ENCODE assay signal across 8 cellular contexts in the genomic region with DNA sequence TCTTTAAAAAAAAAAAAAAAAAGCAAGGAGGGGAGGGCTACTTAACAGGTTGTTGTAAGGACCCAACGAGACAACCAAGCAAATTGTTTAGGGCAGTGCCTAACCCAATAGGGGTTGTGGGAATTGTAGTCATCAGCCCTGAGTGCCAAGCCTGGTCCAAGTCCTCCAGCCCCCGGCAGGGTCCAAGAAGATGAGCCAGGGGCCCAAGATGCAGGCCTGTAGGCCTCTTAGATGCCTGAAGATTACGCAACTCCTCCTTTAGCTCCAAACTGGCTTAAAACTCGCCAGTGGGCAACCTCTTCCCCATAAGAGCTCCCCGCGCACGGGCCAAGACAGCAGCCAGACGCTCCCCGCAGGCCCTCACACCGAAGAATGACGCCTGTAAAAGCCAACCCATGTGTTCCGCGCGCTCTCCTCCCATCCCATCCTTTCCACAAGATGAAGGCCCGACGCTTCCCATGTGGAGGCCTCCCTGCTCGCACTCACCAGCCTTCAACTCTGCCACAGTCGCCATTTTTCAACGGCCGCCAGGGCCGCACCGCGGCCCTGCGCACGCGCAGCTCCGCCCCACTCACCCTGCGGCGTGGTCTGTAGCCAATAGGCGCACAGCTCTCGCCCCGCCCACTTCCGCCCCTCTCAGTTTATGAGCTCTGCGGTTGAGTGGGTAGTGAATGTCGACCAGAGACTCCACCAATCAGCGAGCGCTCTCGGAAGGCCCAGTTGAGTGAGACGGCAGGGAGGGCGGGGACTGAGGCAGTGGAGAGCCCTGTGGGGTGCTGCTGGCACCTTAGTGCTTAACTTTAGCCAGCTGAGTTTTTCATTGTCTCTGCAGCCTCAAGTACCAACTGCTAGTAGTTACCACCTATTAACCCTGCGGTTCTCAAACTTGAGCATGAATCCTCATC. TPM values are rescaled to one million over a fixed set of nuclear protein-coding genes. Genes with fewer than 3 reads are reported as not detected.
A peak's percentile ranks its signal among the peaks of the same experiment; 100 is the strongest.
DNase-seq lines count a peak whose midpoint lies in the region; ATAC-seq lines count a peak whose summit lies in the region.

A gene with protein sequence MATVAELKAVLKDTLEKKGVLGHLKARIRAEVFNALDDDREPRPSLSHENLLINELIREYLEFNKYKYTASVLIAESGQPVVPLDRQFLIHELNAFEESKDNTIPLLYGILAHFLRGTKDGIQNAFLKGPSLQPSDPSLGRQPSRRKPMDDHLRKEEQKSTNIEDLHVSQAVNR (minus strand): TSS at position 532 of the 905 bp plus-strand sequence. CDS start 18 bp downstream, at position 514.

- H3K9me3 Mint-ChIP-seq in activated CD4-positive, alpha-beta T cell treated with anti-CD3 and anti-CD28 coated beads, Interleukin-2, amount 10 ng/mL, durations not matched to agents 24 days and 14 days: no peaks in the 10 kb centered on the region

- H4K20me1 ChIP-seq in BLaER1 treated with 17β-estradiol and CSF1 and Interleukin-3, amounts not matched to agents 10 nM and 100 nM: peaks cover 0 to 29% (median 9%) of the 10 kb centered on the region in 11 experiments; a peak in 10 of 22 replicates

- peak; percentile 97 for DNase-seq in NCI-H526 treated with DMSO at 0.1 percent for 48 hours (lab: John Stamatoyannopoulos, UW)
- peak; percentile 100 for DNase-seq in activated CD4-positive, alpha-beta T cell treated with anti-CD3 and anti-CD28 coated beads, Interleukin-2, amount 10 ng/mL, durations not matched to agents 24 days and 14 days
- DNase-seq in cortex of kidney (lab: John Stamatoyannopoulos, UW): peak; percentile 43
- DNase-seq in left lobe of liver (ENCODE audit: low spot score): peak; percentile 99
- peak; percentile 100 for DNase-seq in stimulated activated CD4-positive, alpha-beta T cell treated with anti-CD3 and anti-CD28 coated beads, Interleukin-2, amount 100 ng/mL, for 4 hours (ENCODE audit: low read depth)

- H3K4me1 Mint-ChIP-seq in activated CD4-positive, alpha-beta T cell treated with anti-CD3 and anti-CD28 coated beads, Interleukin-2, amount 10 ng/mL, durations not matched to agents 24 days and 14 days: peaks cover 31% of the 10 kb centered on the region

- H3K27ac Mint-ChIP-seq in activated CD4-positive, alpha-beta T cell treated with anti-CD3 and anti-CD28 coated beads, Interleukin-2, amount 10 ng/mL, durations not matched to agents 24 days and 14 days: peak within 1 kb of the TSS; percentile 96

- H3K4me2 ChIP-seq in BLaER1 treated with 17β-estradiol and CSF1 and Interleukin-3, amounts not matched to agents 10 nM and 100 nM: peak within 1 kb of the TSS; percentile 84 to 98 (median 95)

- ATAC-seq in GM19324 (IDR thresholded peaks at IDR 0.05; ENCODE audit: low FRiP score, unreplicated experiment): peak; percentile 99
- ATAC-seq in HG03469 (IDR thresholded peaks at IDR 0.05; ENCODE audit: unreplicated experiment): peak; percentile 93
- ATAC-seq in left lobe of liver: peak; percentile 99

- no peaks in the 10 kb centered on the region for H3K9me3 ChIP-seq in BLaER1 treated with 17β-estradiol and CSF1 and Interleukin-3, amounts not matched to agents 10 nM and 100 nM (replicated peaks in 1 of 11)

- intact Hi-C loops in activated CD4-positive, alpha-beta T cell treated with anti-CD3 and anti-CD28 coated beads, Interleukin-2, amount 10 ng/mL, durations not matched to agents 24 days and 14 days (cut with micrococcal nuclease): loop anchor here (1.0 to 2.0 kb wide), 5 partner anchors 11 to 246 kb away; a partner anchor contains a TSS

- H3K4me3 Mint-ChIP-seq in activated CD4-positive, alpha-beta T cell treated with anti-CD3 and anti-CD28 coated beads, Interleukin-2, amount 10 ng/mL, durations not matched to agents 24 days and 14 days: peak within 1 kb of the TSS; percentile 96

- H3K27ac ChIP-seq in BLaER1 treated with 17β-estradiol and CSF1 and Interleukin-3, amounts not matched to agents 10 nM and 100 nM: peak within 1 kb of the TSS; percentile 76 to 98 (median 91)

- peaks cover 8 to 33% (median 17%) of the 10 kb centered on the region in 11 experiments for H3K36me3 ChIP-seq in BLaER1 treated with 17β-estradiol and CSF1 and Interleukin-3, amounts not matched to agents 10 nM and 100 nM

- peaks cover 13% of the 10 kb centered on the region for H3K36me3 Mint-ChIP-seq in activated CD4-positive, alpha-beta T cell treated with anti-CD3 and anti-CD28 coated beads, Interleukin-2, amount 10 ng/mL, durations not matched to agents 24 days and 14 days (ENCODE audit: low read depth)

- no peaks in the 10 kb centered on the region for H3K27me3 Mint-ChIP-seq in activated CD4-positive, alpha-beta T cell treated with anti-CD3 and anti-CD28 coated beads, Interleukin-2, amount 10 ng/mL, durations not matched to agents 24 days and 14 days

- peak within 1 kb of the TSS; percentile 84 to 96 (median 89) for H3K9ac ChIP-seq in BLaER1 treated with 17β-estradiol and CSF1 and Interleukin-3, amounts not matched to agents 10 nM and 100 nM

- H3K4me1 ChIP-seq in BLaER1 treated with 17β-estradiol and CSF1 and Interleukin-3, amounts not matched to agents 10 nM and 100 nM: peaks cover 23 to 43% (median 33%) of the 10 kb centered on the region in 10 experiments

- no peaks in the 10 kb centered on the region for H3K27me3 ChIP-seq in BLaER1 treated with 17β-estradiol and CSF1 and Interleukin-3, amounts not matched to agents 10 nM and 100 nM

- peak within 1 kb of the TSS; percentile 69 to 95 (median 83) for H3K4me3 ChIP-seq in BLaER1 treated with 17β-estradiol and CSF1 and Interleukin-3, amounts not matched to agents 10 nM and 100 nM

RNA-seq across cellular contexts. Expression of the gene that starts here (rescaled TPM):
- total RNA-seq in activated CD4-positive, alpha-beta T cell treated with anti-CD3 and anti-CD28 coated beads, Interleukin-2, amount 10 ng/mL, durations not matched to agents 24 days and 14 days: 39.2 and 46.1 TPM in 2 replicates
- 12.2 TPM for total RNA-seq in left lobe of liver

Comparison
In these comparisons a context has a peak if more than half of its experiments do, and no peak if none do; other contexts are left out.
1. Peak in every context shown above with its lines: DNase-seq, ATAC-seq, H3K4me3 ChIP-seq and H3K27ac ChIP-seq.
2. DNase-seq: peak in every context shown above with its lines; median percentile 100 in activated CD4-positive, alpha-beta T cell treated with anti-CD3 and anti-CD28 coated beads, Interleukin-2, amount 10 ng/mL, durations not matched to agents 24 days and 14 days; 100 in stimulated activated CD4-positive, alpha-beta T cell treated with anti-CD3 and anti-CD28 coated beads, Interleukin-2, amount 100 ng/mL, for 4 hours; 99 in left lobe of liver; 97 in NCI-H526 treated with DMSO at 0.1 percent for 48 hours; 43 in cortex of kidney.